ENCODE assay signal across 10 cellular contexts in genomic region chrX:110125435-110125834, GRCh38.
DNase-seq lines count a peak whose midpoint lies in the region; ATAC-seq and TF ChIP-seq lines count a peak whose summit lies in the region.
"Had no signal": no experiment of that assay in that cellular context is flagged by ENCODE, and none has a peak within 500 bp of the region (broad histone marks: within the 10 kb centered on the region; RNA-seq: fewer than 3 reads in every experiment).

No MANE protein-coding gene starts in this region.

- DNase-seq in Calu3: peak; percentile 9
- no peak for DNase-seq in LNCaP clone FGC (ENCODE audit: low read depth)
- DNase-seq in body of pancreas: peak in 2 of 4 donors; percentile 16 to 33
- DNase-seq in medulla oblongata (ENCODE audit: extremely low spot score): peak; percentile 7
- DNase-seq in tibial nerve (ENCODE audit: low spot score in 2 of 2): no peak
- no peak for DNase-seq in COR-L47 (lab: John Stamatoyannopoulos, UW)
- DNase-seq in activated T-cell treated with anti-CD3 and anti-CD28 coated beads, Interleukin-2, amount 50 U/mL, for 72 hours: no peak
- no peak for DNase-seq in activated T-helper 1 cell treated with anti-CD3 and anti-CD28 coated beads, Interleukin-12 subunit alpha, Interleukin-12 subunit beta, Interleukin-2, Interleukin-4 antibody, amounts not matched to agents 30 ng/mL and 10 ng/mL and 1 ng/mL, durations not matched to agents 14 hours and 24 hours and 36 hours (ENCODE audit: low spot score)
- DNase-seq: MM.1S had no signal

- H3K9me3 ChIP-seq in body of pancreas (no peaks in the 10 kb centered on the region), tibial nerve (no peaks in the 10 kb centered on the region)

- CTCF ChIA-PET in Calu3 (lab: Charles Lee): no interaction called here

- TF ChIP-seq CTCF in Calu3 (IDR thresholded peaks at IDR 0.05; ENCODE audit: unreplicated experiment) (no peak), LNCaP clone FGC (IDR thresholded peaks at IDR 0.05; ENCODE audit: control insufficient read depth, extremely low read depth, insufficient read depth) (peak; percentile 24; the same call in 1 of the 2 replicates), body of pancreas (IDR thresholded peaks at IDR 0.05) (peak in 4 of 7 experiments; percentile 21 to 39 (median 32)), tibial nerve (IDR thresholded peaks at IDR 0.05) (no peak)

- TF ChIP-seq POLR2A in body of pancreas (IDR thresholded peaks at IDR 0.05) (no peak), tibial nerve (IDR thresholded peaks at IDR 0.05) (no peak)

- H3K4me1 Mint-ChIP-seq in Calu3 (ENCODE audit: low read depth, unreplicated experiment): peaks cover 8% of the 10 kb centered on the region
- H3K4me1 Mint-ChIP-seq in activated T-cell treated with anti-CD3 and anti-CD28 coated beads, Interleukin-2, amount 50 U/mL, for 72 hours (ENCODE audit: low read depth): no peaks in the 10 kb centered on the region
- no peaks in the 10 kb centered on the region for H3K4me1 Mint-ChIP-seq in activated T-helper 1 cell treated with anti-CD3 and anti-CD28 coated beads, Interleukin-12 subunit alpha, Interleukin-12 subunit beta, Interleukin-2, Interleukin-4 antibody, amounts not matched to agents 30 ng/mL and 10 ng/mL and 1 ng/mL, durations not matched to agents 14 hours and 24 hours and 36 hours (ENCODE audit: low read depth)

- no peaks in the 10 kb centered on the region for H3K27me3 ChIP-seq in body of pancreas
- H3K27me3 ChIP-seq in tibial nerve: no peaks in the 10 kb centered on the region

- H3K27ac ChIP-seq in body of pancreas: no peak overlapping the region
- no peak overlapping the region for H3K27ac ChIP-seq in tibial nerve

- H3K36me3 Mint-ChIP-seq in Calu3 (ENCODE audit: insufficient read depth, unreplicated experiment): no peaks in the 10 kb centered on the region
- H3K36me3 Mint-ChIP-seq in activated T-cell treated with anti-CD3 and anti-CD28 coated beads, Interleukin-2, amount 50 U/mL, for 72 hours (ENCODE audit: insufficient read depth in 2 of 2): no peaks in the 10 kb centered on the region
- no peaks in the 10 kb centered on the region for H3K36me3 Mint-ChIP-seq in activated T-helper 1 cell treated with anti-CD3 and anti-CD28 coated beads, Interleukin-12 subunit alpha, Interleukin-12 subunit beta, Interleukin-2, Interleukin-4 antibody, amounts not matched to agents 30 ng/mL and 10 ng/mL and 1 ng/mL, durations not matched to agents 14 hours and 24 hours and 36 hours (ENCODE audit: low read depth)

- intact Hi-C loops in Calu3 (cut with micrococcal nuclease; ENCODE audit: unreplicated experiment) (loop anchor here (2.0 kb wide), 1 partner anchor 215 kb away; no protein-coding TSS in a partner anchor), body of pancreas (cut with DNase I) (no loop called here)
- intact Hi-C loops in activated T-helper 1 cell treated with anti-CD3 and anti-CD28 coated beads, Interleukin-12 subunit alpha, Interleukin-12 subunit beta, Interleukin-2, Interleukin-4 antibody, amounts not matched to agents 30 ng/mL and 10 ng/mL and 1 ng/mL, durations not matched to agents 14 hours and 24 hours and 36 hours (cut with micrococcal nuclease): no loop called here

- H3K36me3 ChIP-seq in body of pancreas (replicated peaks in 1 of 2; ENCODE audit: insufficient read depth in 1 of 2, low read depth in 2 of 2) (no peaks in the 10 kb centered on the region), tibial nerve (no peaks in the 10 kb centered on the region)

- H3K4me3 ChIP-seq in LNCaP clone FGC (ENCODE audit: low read depth, low read length): no peak overlapping the region
- no peak overlapping the region for H3K4me3 ChIP-seq in body of pancreas
- no peak overlapping the region for H3K4me3 ChIP-seq in tibial nerve
- H3K4me3 ChIP-seq: lung had no signal

- ATAC-seq in body of pancreas: no peak
- no peak for ATAC-seq in activated T-cell treated with anti-CD3 and anti-CD28 coated beads, Interleukin-2, amount 50 U/mL, for 72 hours (replicated peaks in 1 of 2)

- H3K4me1 ChIP-seq in body of pancreas (peaks cover 21% of the 10 kb centered on the region), tibial nerve (no peaks in the 10 kb centered on the region)

- WGBS in body of pancreas, 2 donors: 42 to 53% methylated on average over 2 to 4 of the region's 4 CpGs
- 31 to 39% methylated on average over 4 of the region's 4 CpGs for WGBS in tibial nerve, 2 donors

- H3K27ac Mint-ChIP-seq in Calu3 (ENCODE audit: unreplicated experiment): no peak overlapping the region
- H3K27ac Mint-ChIP-seq in activated T-cell treated with anti-CD3 and anti-CD28 coated beads, Interleukin-2, amount 50 U/mL, for 72 hours: no peak overlapping the region
- no peak overlapping the region for H3K27ac Mint-ChIP-seq in activated T-helper 1 cell treated with anti-CD3 and anti-CD28 coated beads, Interleukin-12 subunit alpha, Interleukin-12 subunit beta, Interleukin-2, Interleukin-4 antibody, amounts not matched to agents 30 ng/mL and 10 ng/mL and 1 ng/mL, durations not matched to agents 14 hours and 24 hours and 36 hours

- no TSS peak for BruUV-seq in Calu3 (replicated peaks; lab: Mats Ljungman, UMichigan)

- H3K4me3 Mint-ChIP-seq in Calu3 (ENCODE audit: low read depth, unreplicated experiment): no peak overlapping the region
- H3K4me3 Mint-ChIP-seq in activated T-cell treated with anti-CD3 and anti-CD28 coated beads, Interleukin-2, amount 50 U/mL, for 72 hours: no peak overlapping the region
- H3K4me3 Mint-ChIP-seq in activated T-helper 1 cell treated with anti-CD3 and anti-CD28 coated beads, Interleukin-12 subunit alpha, Interleukin-12 subunit beta, Interleukin-2, Interleukin-4 antibody, amounts not matched to agents 30 ng/mL and 10 ng/mL and 1 ng/mL, durations not matched to agents 14 hours and 24 hours and 36 hours: no peak overlapping the region

- H3K9me3 Mint-ChIP-seq in Calu3 (ENCODE audit: low read depth, unreplicated experiment): no peaks in the 10 kb centered on the region
- H3K9me3 Mint-ChIP-seq in activated T-cell treated with anti-CD3 and anti-CD28 coated beads, Interleukin-2, amount 50 U/mL, for 72 hours: no peaks in the 10 kb centered on the region
- H3K9me3 Mint-ChIP-seq in activated T-helper 1 cell treated with anti-CD3 and anti-CD28 coated beads, Interleukin-12 subunit alpha, Interleukin-12 subunit beta, Interleukin-2, Interleukin-4 antibody, amounts not matched to agents 30 ng/mL and 10 ng/mL and 1 ng/mL, durations not matched to agents 14 hours and 24 hours and 36 hours: no peaks in the 10 kb centered on the region

- no peak for TF ChIP-seq EP300 in tibial nerve (IDR thresholded peaks at IDR 0.05)

- no peaks in the 10 kb centered on the region for H3K27me3 Mint-ChIP-seq in Calu3 (ENCODE audit: unreplicated experiment)
- H3K27me3 Mint-ChIP-seq in activated T-cell treated with anti-CD3 and anti-CD28 coated beads, Interleukin-2, amount 50 U/mL, for 72 hours (ENCODE audit: low read depth): no peaks in the 10 kb centered on the region
- H3K27me3 Mint-ChIP-seq in activated T-helper 1 cell treated with anti-CD3 and anti-CD28 coated beads, Interleukin-12 subunit alpha, Interleukin-12 subunit beta, Interleukin-2, Interleukin-4 antibody, amounts not matched to agents 30 ng/mL and 10 ng/mL and 1 ng/mL, durations not matched to agents 14 hours and 24 hours and 36 hours (ENCODE audit: insufficient read depth): no peaks in the 10 kb centered on the region

Comparison
In these comparisons a context has a peak if more than half of its experiments do, and no peak if none do; other contexts are left out.
1. DNase-seq: peak in Calu3 (single experiment) and medulla oblongata (single experiment); none in LNCaP clone FGC (single experiment), tibial nerve (0 of 2), COR-L47 (single experiment), activated T-cell treated with anti-CD3 and anti-CD28 coated beads, Interleukin-2, amount 50 U/mL, for 72 hours (0 of 2) and activated T-helper 1 cell treated with anti-CD3 and anti-CD28 coated beads, Interleukin-12 subunit alpha, Interleukin-12 subunit beta, Interleukin-2, Interleukin-4 antibody, amounts not matched to agents 30 ng/mL and 10 ng/mL and 1 ng/mL, durations not matched to agents 14 hours and 24 hours and 36 hours (single experiment).
2. CTCF ChIP-seq: peak in LNCaP clone FGC (single experiment) and body of pancreas (4 of 7); none in Calu3 (single experiment) and tibial nerve (0 of 5).